Comparison of ENCODE assay signal across 18 cellular contexts in genomic region chr21:44405091-44405947, GRCh38.
"Had no signal": no experiment of that assay in that cellular context is flagged by ENCODE, and none has a peak within 500 bp of the region (broad histone marks: within the 10 kb centered on the region; RNA-seq: fewer than 3 reads in every experiment).

No MANE protein-coding gene starts in this region.

- H3K4me1 Mint-ChIP-seq: nephron had no signal

- H3K27ac ChIP-seq: esophagus squamous epithelium, gastroesophageal sphincter, psoas muscle, suprapubic skin, tibial artery, upper lobe of right lung had no signal

- H3K27ac Mint-ChIP-seq: nephron had no signal

- H3K9me3 ChIP-seq: esophagus squamous epithelium, gastroesophageal sphincter, psoas muscle, suprapubic skin, tibial artery, upper lobe of right lung had no signal

- ATAC-seq: gastroesophageal sphincter, left ventricle myocardium superior, psoas muscle, sciatic nerve, upper lobe of right lung had no signal

- H3K4me3 Mint-ChIP-seq: nephron had no signal

- DNase-seq: central memory CD4-positive, alpha-beta T cell; esophagus squamous epithelium; foreskin fibroblast; glutamatergic neuron; islet precursor cell; left ventricle myocardium superior; naive B cell; psoas muscle; retina; stimulated activated CD4-positive, alpha-beta T cell treated with anti-CD3 and anti-CD28 coated beads, Interleukin-4, amount 100 ng/mL, for 4 hours; stimulated activated naive CD4-positive, alpha-beta T cell; tibial artery; upper lobe of right lung had no signal

- H3K27me3 ChIP-seq: esophagus squamous epithelium, suprapubic skin, tibial artery, upper lobe of right lung had no signal

- H3K4me3 ChIP-seq: esophagus squamous epithelium, gastroesophageal sphincter, lung, psoas muscle, suprapubic skin, tibial artery, upper lobe of right lung had no signal

- H3K36me3 ChIP-seq: esophagus squamous epithelium, gastroesophageal sphincter, suprapubic skin, tibial artery, upper lobe of right lung had no signal

- H3K27me3 Mint-ChIP-seq: naive B cell had no signal

- H3K4me1 ChIP-seq: esophagus squamous epithelium, gastroesophageal sphincter, psoas muscle, suprapubic skin, tibial artery, upper lobe of right lung had no signal
